8 cellular contexts compared by ENCODE assay signal in genomic region chr17:67359960-67360817, GRCh38. TPM values are rescaled to one million over a fixed set of nuclear protein-coding genes. Genes with fewer than 3 reads are reported as not detected.
DNase-seq lines count a peak whose midpoint lies in the region; ATAC-seq and TF ChIP-seq lines count a peak whose summit lies in the region.

No MANE protein-coding gene starts in this region.

- no peak overlapping the region for H2BK5ac ChIP-seq in IMR-90 (ENCODE audit: low read depth, low read length, poor library complexity, severe bottlenecking)

- H2BK15ac ChIP-seq in IMR-90 (ENCODE audit: low read depth, low read length) = no peak overlapping the region

- POLR2A ChIA-PET in IMR-90 (lab: Charles Lee; ENCODE audit: unreplicated experiment) = no interaction called here

- H3K9ac ChIP-seq in BLaER1 treated with 17β-estradiol and CSF1 and Interleukin-3, amounts not matched to agents 10 nM and 100 nM = 0 out of 22 replicates have a peak overlapping the region, but pooled peaks of 1 of the 11 experiments have one; percentile 24
- no peak overlapping the region for H3K9ac ChIP-seq in IMR-90 (ENCODE audit: low read depth, low read length)

- CTCF ChIA-PET in IMR-90 (lab: Yijun Ruan, JAX) = interaction anchor here (0.5 to 1.1 kb wide), 3 partner anchors 11 to 20 kb away, joined by 3 read pairs; no protein-coding TSS in a partner anchor

- peaks cover 4% of the 10 kb centered on the region for H3K9me1 ChIP-seq in IMR-90 (ENCODE audit: insufficient read depth, low read length)

- no TSS peak for BruUV-seq in IMR-90 (replicated peaks; lab: Mats Ljungman, UMichigan)

- H3K9me3 Mint-ChIP-seq in stimulated activated naive B cell treated with anti-CD40 and anti-IgM and Interleukin-4, amounts not matched to agents 10 μg/mL and 1 μg/mL and 100 μg/mL, for 72 hours = no peaks in the 10 kb centered on the region

- no peaks in the 10 kb centered on the region for H3K27me3 Mint-ChIP-seq in stimulated activated naive B cell treated with anti-CD40 and anti-IgM and Interleukin-4, amounts not matched to agents 10 μg/mL and 1 μg/mL and 100 μg/mL, for 72 hours

- H3K27ac ChIP-seq in BLaER1 treated with 17β-estradiol and CSF1 and Interleukin-3, amounts not matched to agents 10 nM and 100 nM = no peak overlapping the region
- H3K27ac ChIP-seq in IMR-90 (ENCODE audit: insufficient read depth, low read length) (no peak overlapping the region), WERI-Rb-1 (no peak overlapping the region)

- intact Hi-C loops in IMR-90 (cut with micrococcal nuclease) = no loop called here

- no peak overlapping the region for H4K91ac ChIP-seq in IMR-90 (ENCODE audit: insufficient read depth, low read depth, low read length)

- no peak overlapping the region for H2BK20ac ChIP-seq in IMR-90 (ENCODE audit: low read depth, low read length)

- no peak overlapping the region for H2AFZ ChIP-seq in IMR-90 (replicated peaks; ENCODE audit: low read length, poor library complexity)

- peak overlapping the region in 10 of 11 experiments; percentile 9 to 96 (median 54); a peak in 15 of 22 replicates for H3K4me2 ChIP-seq in BLaER1 treated with 17β-estradiol and CSF1 and Interleukin-3, amounts not matched to agents 10 nM and 100 nM
- no peak overlapping the region; the same call in 1 of the 2 replicates for H3K4me2 ChIP-seq in IMR-90 (ENCODE audit: low read depth, low read length)

- H2AK9ac ChIP-seq in IMR-90 (replicated peaks; ENCODE audit: low read depth, low read length, poor library complexity) = no peak overlapping the region

- no peak for TF ChIP-seq POLR2A in IMR-90 (IDR thresholded peaks at IDR 0.05; ENCODE audit: low read depth, low read length)

- peak; percentile 25; the same call in 1 of the 2 replicates for TF ChIP-seq RAD21 in IMR-90 (IDR thresholded peaks at IDR 0.05; ENCODE audit: low read length)

- TF ChIP-seq CTCF in IMR-90 (conservative IDR thresholded peaks at IDR 0.05; ENCODE audit: low read depth, low read length) (0 out of 2 replicates have a peak, but pooled peaks have one; percentile 24), WERI-Rb-1 (IDR thresholded peaks at IDR 0.05; ENCODE audit: low read depth, low read length) (peak; percentile 76), epithelial cell of proximal tubule (conservative IDR thresholded peaks at IDR 0.05; ENCODE audit: low read depth, low read length) (peak; percentile 45)

- H3K36me3 Mint-ChIP-seq in stimulated activated naive B cell treated with anti-CD40 and anti-IgM and Interleukin-4, amounts not matched to agents 10 μg/mL and 1 μg/mL and 100 μg/mL, for 72 hours = peaks cover 16 to 35% of the 10 kb centered on the region in 2 donors

- WGBS in IMR-90 (ENCODE audit: extremely low coverage in 2 of 2, insufficient read length in 1 of 2), 2 experiments = 62% methylated on average over 3 of the region's 8 CpGs; no CpG with 5 or more reads in 1 of the 2 experiments

- DNase-seq in IMR-90 = peak; percentile 45
- peak; percentile 66 for DNase-seq in WERI-Rb-1
- no peak for DNase-seq in epithelial cell of proximal tubule (ENCODE audit: low read depth)
- no peak for DNase-seq in stimulated activated naive B cell treated with anti-CD40 and anti-IgM and Interleukin-4, amounts not matched to agents 10 μg/mL and 1 μg/mL and 100 μg/mL, for 72 hours
- no peak for DNase-seq in cerebellar nuclear complex (lab: John Stamatoyannopoulos, UW)
- no peak for DNase-seq in NCI-H187 (lab: John Stamatoyannopoulos, UW)
- no peak for DNase-seq in superior temporal gyrus (ENCODE audit: extremely low spot score)

- H4K20me1 ChIP-seq in BLaER1 treated with 17β-estradiol and CSF1 and Interleukin-3, amounts not matched to agents 10 nM and 100 nM = peaks cover 78 to 96% (median 89%) of the 10 kb centered on the region in 11 experiments
- peaks cover 68% of the 10 kb centered on the region for H4K20me1 ChIP-seq in IMR-90 (ENCODE audit: insufficient read depth, low read length)

- H3K36me3 ChIP-seq in BLaER1 treated with 17β-estradiol and CSF1 and Interleukin-3, amounts not matched to agents 10 nM and 100 nM = peaks cover 59 to 97% (median 87%) of the 10 kb centered on the region in 11 experiments
- H3K36me3 ChIP-seq in IMR-90 (ENCODE audit: control insufficient read depth, insufficient read depth, low read length) = peaks cover 18% of the 10 kb centered on the region
- peaks cover 82% of the 10 kb centered on the region for H3K36me3 ChIP-seq in WERI-Rb-1

- H4K5ac ChIP-seq in IMR-90 (ENCODE audit: low read depth, low read length) = no peak overlapping the region

- no peak overlapping the region for H3K4ac ChIP-seq in IMR-90 (ENCODE audit: low read depth, low read length)

- H3K4me1 Mint-ChIP-seq in stimulated activated naive B cell treated with anti-CD40 and anti-IgM and Interleukin-4, amounts not matched to agents 10 μg/mL and 1 μg/mL and 100 μg/mL, for 72 hours = peaks cover 21 to 52% of the 10 kb centered on the region in 2 donors

- H3K56ac ChIP-seq in IMR-90 (ENCODE audit: extremely low read depth, insufficient read depth, low read length) = no peak overlapping the region

- peaks cover 19 to 23% of the 10 kb centered on the region in 2 experiments; a peak in 3 of 4 replicates for H3K79me1 ChIP-seq in IMR-90 (ENCODE audit: low read depth in 1 of 2, low read length in 2 of 2)

- no peak overlapping the region for H2AK5ac ChIP-seq in IMR-90 (ENCODE audit: low read depth, low read length)

- in situ Hi-C loops in IMR-90 (cut with MboI; ENCODE audit: low sequenced_read_pairs) = no loop called here

- no peak overlapping the region for H3K4me3 Mint-ChIP-seq in stimulated activated naive B cell treated with anti-CD40 and anti-IgM and Interleukin-4, amounts not matched to agents 10 μg/mL and 1 μg/mL and 100 μg/mL, for 72 hours

- no peaks in the 10 kb centered on the region for H3K9me3 ChIP-seq in BLaER1 treated with 17β-estradiol and CSF1 and Interleukin-3, amounts not matched to agents 10 nM and 100 nM (replicated peaks in 1 of 11)
- H3K9me3 ChIP-seq in IMR-90 (ENCODE audit: control insufficient read depth, insufficient read depth, low read length) (no peaks in the 10 kb centered on the region), WERI-Rb-1 (ENCODE audit: severe bottlenecking) (no peaks in the 10 kb centered on the region)

- ATAC-seq in IMR-90 (ENCODE audit: low read depth) = peak; percentile 68
- peak; percentile 55 to 63 for ATAC-seq in stimulated activated naive B cell treated with anti-CD40 and anti-IgM and Interleukin-4, amounts not matched to agents 10 μg/mL and 1 μg/mL and 100 μg/mL, for 72 hours (replicated peaks)

- peak overlapping the region; percentile 47; the same call in 1 of the 2 replicates for H3K23ac ChIP-seq in IMR-90 (ENCODE audit: low read depth, low read length)

- H3K27ac Mint-ChIP-seq in stimulated activated naive B cell treated with anti-CD40 and anti-IgM and Interleukin-4, amounts not matched to agents 10 μg/mL and 1 μg/mL and 100 μg/mL, for 72 hours = peak overlapping the region; percentile 4

- peaks cover 58 to 89% (median 67%) of the 10 kb centered on the region in 10 experiments for H3K4me1 ChIP-seq in BLaER1 treated with 17β-estradiol and CSF1 and Interleukin-3, amounts not matched to agents 10 nM and 100 nM
- peaks cover 9% of the 10 kb centered on the region; the same call in 1 of the 2 replicates for H3K4me1 ChIP-seq in IMR-90 (ENCODE audit: control insufficient read depth, insufficient read depth, low read length)

- no peak overlapping the region for H3K18ac ChIP-seq in IMR-90 (ENCODE audit: low read depth, low read length)

- dilution Hi-C loops in IMR-90 (cut with HindIII; ENCODE audit: low sequenced_read_pairs, unreplicated experiment) = no loop called here

- H3K14ac ChIP-seq in IMR-90 (replicated peaks; ENCODE audit: low read depth, low read length) = no peak overlapping the region

- no peak overlapping the region for H3K4me3 ChIP-seq in BLaER1 treated with 17β-estradiol and CSF1 and Interleukin-3, amounts not matched to agents 10 nM and 100 nM
- no peak overlapping the region for H3K4me3 ChIP-seq in IMR-90 (ENCODE audit: insufficient read depth, low read depth, low read length)
- no peak overlapping the region for H3K4me3 ChIP-seq in WERI-Rb-1 (ENCODE audit: low read depth, low read length)
- no peak overlapping the region for H3K4me3 ChIP-seq in epithelial cell of proximal tubule (ENCODE audit: low read depth, low read length)

- no peak overlapping the region for H2BK120ac ChIP-seq in IMR-90 (ENCODE audit: low read depth, low read length)

- no peaks in the 10 kb centered on the region for H3K27me3 ChIP-seq in BLaER1 treated with 17β-estradiol and CSF1 and Interleukin-3, amounts not matched to agents 10 nM and 100 nM
- H3K27me3 ChIP-seq in IMR-90 (ENCODE audit: control insufficient read depth, insufficient read depth, low read length) (no peaks in the 10 kb centered on the region), WERI-Rb-1 (ENCODE audit: insufficient read depth, low read depth, severe bottlenecking) (no peaks in the 10 kb centered on the region)

- H4K8ac ChIP-seq in IMR-90 (ENCODE audit: low read depth in 2 of 2, low read length in 2 of 2) = no peak overlapping the region

TF ChIP-seq in IMR-90, 13 proteins besides CTCF, POLR2A, EP300 and RAD21:
- TF ChIP-seq SMC3 (IDR thresholded peaks at IDR 0.05; ENCODE audit: low read depth, low read length) = no peak
- peak; percentile 76 for TF ChIP-seq CEBPB (IDR thresholded peaks at IDR 0.05; ENCODE audit: low read depth, low read length)

RNA-seq across cellular contexts. Expression of gene PSMD12, which starts 6.2 kb away (rescaled TPM):
- total RNA-seq in IMR-90 (2012; rRNA removed) (17.9 and 48.9 TPM in 2 replicates), epithelial cell of proximal tubule (20.2 and 44.1 TPM in 2 replicates)
- polyA plus RNA-seq in IMR-90 (2012; rRNA removed) = 30.8 and 39.7 TPM in 2 replicates
- polyA plus RNA-seq in IMR-90 (2012; cell fraction: cytosol; rRNA removed) = 8.4 and 11.2 TPM in 2 replicates
- polyA plus RNA-seq in IMR-90 (2012; cell fraction: nucleus; rRNA removed; ENCODE audit: low replicate concordance) = 3.8 and 14.1 TPM in 2 replicates

RNA-seq across cellular contexts. Expression of gene PITPNC1, which starts 16.9 kb away (rescaled TPM):
- total RNA-seq in IMR-90 (2012; rRNA removed) = 4.1 and 5.0 TPM in 2 replicates
- 3.4 and 4.1 TPM in 2 replicates for polyA plus RNA-seq in IMR-90 (2012; rRNA removed)
- polyA plus RNA-seq in IMR-90 (2012; cell fraction: cytosol; rRNA removed) = 0.93 and 2.8 TPM in 2 replicates
- polyA plus RNA-seq in IMR-90 (2012; cell fraction: nucleus; rRNA removed; ENCODE audit: low replicate concordance) = 0.82 and 2.8 TPM in 2 replicates
- total RNA-seq in epithelial cell of proximal tubule = 11.3 and 18.4 TPM in 2 replicates

Comparison
In these comparisons a context has a peak if more than half of its experiments do, and no peak if none do; other contexts are left out.
1. DNase-seq: peak in IMR-90 (single experiment) and WERI-Rb-1 (single experiment); none in epithelial cell of proximal tubule (single experiment), stimulated activated naive B cell treated with anti-CD40 and anti-IgM and Interleukin-4, amounts not matched to agents 10 μg/mL and 1 μg/mL and 100 μg/mL, for 72 hours (single experiment), cerebellar nuclear complex (0 of 2), NCI-H187 (0 of 2) and superior temporal gyrus (single experiment).
2. CTCF ChIP-seq: peak in every context shown above with its lines; median percentile 76 in WERI-Rb-1; 45 in epithelial cell of proximal tubule; 24 in IMR-90.